11 cellular contexts compared by ENCODE assay signal in the genomic region with DNA sequence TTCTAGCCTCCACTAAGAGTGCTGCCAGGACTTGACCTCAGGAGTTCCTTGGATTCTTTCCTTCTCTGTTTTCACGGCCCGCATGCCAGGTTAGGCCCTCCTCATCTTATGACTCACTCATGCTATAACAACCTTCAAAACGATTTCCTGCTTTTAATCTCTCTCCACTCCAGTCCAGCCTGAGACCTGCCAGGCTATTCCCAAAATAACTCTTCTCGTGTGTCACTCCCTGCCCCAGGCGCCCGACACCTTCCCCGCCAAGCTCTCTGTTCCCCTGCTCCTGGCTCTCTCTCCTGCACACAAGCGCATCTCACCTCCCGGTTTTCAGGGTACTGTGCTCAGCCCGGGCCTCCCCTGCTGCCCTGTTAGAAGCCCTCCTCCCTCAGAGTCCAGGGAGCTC.
DNase-seq lines count a peak whose midpoint lies in the region; ATAC-seq and TF ChIP-seq lines count a peak whose summit lies in the region.
"Had no signal": no experiment of that assay in that cellular context is flagged by ENCODE, and none has a peak within 500 bp of the region (broad histone marks: within the 10 kb centered on the region; RNA-seq: fewer than 3 reads in every experiment).

No MANE protein-coding gene starts in this region.

- no peak overlapping the region for H4K91ac ChIP-seq in mesenchymal stem cell (ENCODE audit: low read length)

- H3K36me3 ChIP-seq in PC-3 (ENCODE audit: low read depth, low read length) (no peaks in the 10 kb centered on the region), mesenchymal stem cell (ENCODE audit: control insufficient read depth in 1 of 2, insufficient read depth in 2 of 2, low read depth in 1 of 2, low read length in 2 of 2) (no peaks in the 10 kb centered on the region)
- H3K36me3 ChIP-seq: BE2C had no signal

- no peak overlapping the region for H3K4me3 ChIP-seq in AG09309 (ENCODE audit: control insufficient read depth, low read depth, low read length)
- H3K4me3 ChIP-seq in PC-3 (ENCODE audit: low read length) = no peak overlapping the region
- H3K4me3 ChIP-seq in mesenchymal stem cell (ENCODE audit: insufficient read depth in 1 of 2, low read depth in 1 of 2, low read length in 2 of 2) = no peak overlapping the region

- no peak overlapping the region for H3K23ac ChIP-seq in mesenchymal stem cell (ENCODE audit: low read length in 2 of 2)

- no peak overlapping the region for H3K4ac ChIP-seq in mesenchymal stem cell (ENCODE audit: low read depth in 1 of 2, low read length in 2 of 2)

- H3K79me2 ChIP-seq in PC-3 (ENCODE audit: low read length) = no peaks in the 10 kb centered on the region

- H2AFZ ChIP-seq in PC-3 (ENCODE audit: low read length) (0 out of 2 replicates have a peak overlapping the region, but pooled peaks have one; percentile 20), mesenchymal stem cell (ENCODE audit: low read depth, low read length) (no peak overlapping the region)

- H3K9me3 ChIP-seq in PC-3 (ENCODE audit: low read length) (no peaks in the 10 kb centered on the region), mesenchymal stem cell (ENCODE audit: control insufficient read depth, low read length) (no peaks in the 10 kb centered on the region)
- H3K9me3 ChIP-seq: BE2C had no signal

- H3K27ac ChIP-seq in PC-3 (ENCODE audit: low read length) (peak overlapping the region; percentile 43), mesenchymal stem cell (ENCODE audit: low read length, poor library complexity, severe bottlenecking) (no peak overlapping the region)

- no peak overlapping the region for H2BK5ac ChIP-seq in mesenchymal stem cell (ENCODE audit: low read depth, low read length, poor library complexity, severe bottlenecking)

- H3F3A ChIP-seq in PC-3 (ENCODE audit: low read length, unreplicated experiment) = no peaks in the 10 kb centered on the region

- peak; percentile 13 for DNase-seq in AG09309 (ENCODE audit: low read depth)
- DNase-seq in PC-3 = peak; percentile 76
- DNase-seq in epidermal melanocyte (ENCODE audit: insufficient read length, low spot score) = peak; percentile 27
- DNase-seq in mesenchymal stem cell = peak; percentile 65
- no peak for DNase-seq in DMS 273 (lab: John Stamatoyannopoulos, UW; ENCODE audit: unreplicated experiment)
- DNase-seq in stimulated activated naive CD8-positive, alpha-beta T cell treated with anti-CD3 and anti-CD28 coated beads, Interleukin-15, Interleukin-2, amounts not matched to agents 100 U/mL and 50 U/mL, for 24 hours = no peak
- no peak for DNase-seq in stimulated activated CD4-positive, alpha-beta T cell treated with anti-CD3 and anti-CD28 coated beads, Interleukin-2, amount 100 ng/mL, for 24 hours
- DNase-seq: BE2C; NCI-H510A; stimulated activated naive CD4-positive, alpha-beta T cell treated with Interleukin-2 at 50 U/mL for 16 hours had no signal

- no peak overlapping the region for H2AK5ac ChIP-seq in mesenchymal stem cell (ENCODE audit: low read length, severe bottlenecking)

- H4K8ac ChIP-seq in mesenchymal stem cell (ENCODE audit: low read length) = no peak overlapping the region

- no peaks in the 10 kb centered on the region for H3K79me1 ChIP-seq in mesenchymal stem cell (replicated peaks; ENCODE audit: low read length, poor library complexity, severe bottlenecking)

- WGBS in mesenchymal stem cell = 26% methylated on average over 10 of the region's 10 CpGs

- no TSS peak for BruUV-seq in PC-3 (replicated peaks; lab: Mats Ljungman, UMichigan)

- no peak for TF ChIP-seq CTCF in AG09309 (IDR thresholded peaks at IDR 0.05; ENCODE audit: control insufficient read depth, insufficient read depth, low read depth, low read length, missing control alignments)
- TF ChIP-seq CTCF in PC-3 (conservative IDR thresholded peaks at IDR 0.05; ENCODE audit: low read depth, low read length) = no peak

- no peak overlapping the region for H2BK15ac ChIP-seq in mesenchymal stem cell (ENCODE audit: low read depth, poor library complexity, severe bottlenecking)

- POLR2A ChIA-PET in PC-3 (lab: Charles Lee; ENCODE audit: unreplicated experiment) = no interaction called here

- H3K9ac ChIP-seq in PC-3 (ENCODE audit: low read length) = no peak overlapping the region
- H3K9ac ChIP-seq in mesenchymal stem cell (ENCODE audit: low read length) = no peak overlapping the region

- H3K4me1 ChIP-seq in PC-3 (ENCODE audit: insufficient read depth, low read length) (peaks cover 13% of the 10 kb centered on the region), mesenchymal stem cell (ENCODE audit: control insufficient read depth, insufficient read depth, low read depth, low read length) (peaks cover 9% of the 10 kb centered on the region)

- H3K4me2 ChIP-seq in PC-3 (ENCODE audit: low read length) = peak overlapping the region; percentile 57
- peak overlapping the region; percentile 18 for H3K4me2 ChIP-seq in mesenchymal stem cell (ENCODE audit: low read length, poor library complexity, severe bottlenecking)

- no peaks in the 10 kb centered on the region for H3K9me2 ChIP-seq in PC-3 (replicated peaks; ENCODE audit: low read length)

- CTCF ChIA-PET in PC-3 (lab: Charles Lee) = no interaction called here

- H3K14ac ChIP-seq in mesenchymal stem cell (ENCODE audit: low read length in 2 of 2) = no peak overlapping the region

- no peak overlapping the region for H2BK120ac ChIP-seq in mesenchymal stem cell (ENCODE audit: low read depth, low read length)

- ATAC-seq in PC-3 = peak; percentile 97
- no peak for ATAC-seq in GM21576 (IDR thresholded peaks at IDR 0.05; ENCODE audit: unreplicated experiment)
- no peak for ATAC-seq in stimulated activated naive CD8-positive, alpha-beta T cell treated with anti-CD3 and anti-CD28 coated beads, Interleukin-15, Interleukin-2, amounts not matched to agents 100 U/mL and 50 U/mL, for 24 hours

- intact Hi-C loops in PC-3 (cut with micrococcal nuclease) = no loop called here

- H3K18ac ChIP-seq in mesenchymal stem cell (ENCODE audit: low read depth in 1 of 2, low read length in 2 of 2) = no peak overlapping the region

- H2BK12ac ChIP-seq in mesenchymal stem cell (ENCODE audit: low read length in 2 of 2) = no peak overlapping the region

- H4K20me1 ChIP-seq in PC-3 (ENCODE audit: low read length) = no peaks in the 10 kb centered on the region

- no peaks in the 10 kb centered on the region for H3K27me3 ChIP-seq in PC-3 (ENCODE audit: low read length)
- peaks cover 0 to 78% of the 10 kb centered on the region in 2 experiments for H3K27me3 ChIP-seq in mesenchymal stem cell (ENCODE audit: control insufficient read depth in 1 of 2, insufficient read depth in 1 of 2, low read length in 2 of 2)
- H3K27me3 ChIP-seq: BE2C had no signal

Comparison
In these comparisons a context has a peak if more than half of its experiments do, and no peak if none do; other contexts are left out.
1. DNase-seq: peak in AG09309 (single experiment), PC-3 (single experiment), epidermal melanocyte (single experiment) and mesenchymal stem cell (single experiment); none in DMS 273 (single experiment), stimulated activated naive CD8-positive, alpha-beta T cell treated with anti-CD3 and anti-CD28 coated beads, Interleukin-15, Interleukin-2, amounts not matched to agents 100 U/mL and 50 U/mL, for 24 hours (single experiment) and stimulated activated CD4-positive, alpha-beta T cell treated with anti-CD3 and anti-CD28 coated beads, Interleukin-2, amount 100 ng/mL, for 24 hours (0 of 2).